Comparison of ENCODE assay signal across 26 cellular contexts in genomic region chr18:30150466-30151019, GRCh38.
"Had no signal": no experiment of that assay in that cellular context is flagged by ENCODE, and none has a peak within 500 bp of the region (broad histone marks: within the 10 kb centered on the region; RNA-seq: fewer than 3 reads in every experiment).

No MANE protein-coding gene starts in this region.

- H3K4me3 ChIP-seq: left ventricle myocardium inferior, lung, pancreas, prostate gland, sigmoid colon, spleen, suprapubic skin, thoracic aorta, tibial artery, upper lobe of right lung had no signal

- H3K9me3 ChIP-seq: left ventricle myocardium inferior, pancreas, prostate gland, sigmoid colon, suprapubic skin, thoracic aorta, tibial artery, upper lobe of right lung had no signal

- H3K27ac ChIP-seq: left ventricle myocardium inferior, pancreas, prostate gland, sigmoid colon, spleen, suprapubic skin, thoracic aorta, tibial artery, upper lobe of right lung had no signal

- H3K4me1 ChIP-seq: left ventricle myocardium inferior, prostate gland, sigmoid colon, spleen, suprapubic skin, tibial artery, upper lobe of right lung had no signal

- DNase-seq: hippocampal formation; immature natural killer cell; kidney; left colon; left ventricle myocardium inferior; mesendoderm; naive B cell; natural killer cell; nucleus accumbens; pancreas; posterior cingulate gyrus; retina; right cardiac atrium; sigmoid colon; small intestine; spleen; stimulated activated CD4-positive, alpha-beta T cell treated with anti-CD3 and anti-CD28 coated beads, Interleukin-4, amount 100 ng/mL, for 24 hours; stimulated activated naive CD4-positive, alpha-beta T cell; tibial artery; trophoblast cell; upper lobe of right lung had no signal

- ATAC-seq: left colon; natural killer cell; pancreas; right cardiac atrium; stimulated activated effector memory CD8-positive, alpha-beta T cell treated with anti-CD3 and anti-CD28 coated beads, Interleukin-12 subunit alpha, Interleukin-12 subunit beta, amount 100 ng/mL, for 72 hours; upper lobe of right lung had no signal

- H3K36me3 ChIP-seq: left ventricle myocardium inferior, pancreas, prostate gland, sigmoid colon, spleen, suprapubic skin, thoracic aorta, tibial artery, upper lobe of right lung had no signal

- H3K27me3 ChIP-seq: pancreas, sigmoid colon, spleen, suprapubic skin, tibial artery, upper lobe of right lung had no signal
